In the genomic region with DNA sequence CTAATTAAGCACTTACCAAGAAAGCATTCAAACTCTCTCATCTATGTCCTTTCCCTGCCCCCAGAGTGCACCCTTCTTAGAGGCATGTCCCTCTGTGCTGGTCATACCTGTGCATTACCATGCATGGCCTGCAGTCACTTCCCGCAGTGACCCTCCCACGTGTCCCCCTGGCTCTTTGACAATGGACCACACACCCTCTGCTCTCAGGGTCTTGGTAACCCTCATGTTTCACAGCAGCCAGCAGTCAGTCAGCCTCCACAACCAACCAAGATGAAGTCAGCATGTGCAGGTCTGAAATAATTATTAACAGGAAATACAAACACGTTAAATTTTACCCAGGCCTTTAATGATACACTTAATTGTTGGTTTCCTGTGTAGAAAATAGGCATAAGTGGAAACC, we compare ENCODE assay signal across 19 cellular contexts. TPM values are rescaled to one million over a fixed set of nuclear protein-coding genes. Genes with fewer than 3 reads are reported as not detected.
A peak's percentile ranks its signal among the peaks of the same experiment; 100 is the strongest.
DNase-seq lines count a peak whose midpoint lies in the region; ATAC-seq and TF ChIP-seq lines count a peak whose summit lies in the region.
"Had no signal": no experiment of that assay in that cellular context is flagged by ENCODE, and none has a peak within 500 bp of the region (broad histone marks: within the 10 kb centered on the region; RNA-seq: fewer than 3 reads in every experiment).

No MANE protein-coding gene starts in this region.

- H3K79me2 ChIP-seq in DOHH2 (ENCODE audit: control insufficient read depth, low read length), result no peaks in the 10 kb centered on the region

- H3K27ac ChIP-seq in CD4-positive, CD25-positive, alpha-beta regulatory T cell (ENCODE audit: insufficient read depth, low read length, poor library complexity, severe bottlenecking), result peak overlapping the region; percentile 80
- H3K27ac ChIP-seq in DOHH2 (ENCODE audit: low read depth, low read length) (no peak overlapping the region), left lung (no peak overlapping the region)
- H3K27ac ChIP-seq: vagina had no signal

- H3K36me3 ChIP-seq in CD4-positive, CD25-positive, alpha-beta regulatory T cell (ENCODE audit: control insufficient read depth, insufficient read depth, low read length), result no peaks in the 10 kb centered on the region
- no peaks in the 10 kb centered on the region for H3K36me3 ChIP-seq in DOHH2 (ENCODE audit: control insufficient read depth, low read length)
- no peaks in the 10 kb centered on the region for H3K36me3 ChIP-seq in left lung
- H3K36me3 ChIP-seq: HAP-1, vagina had no signal

- H3K4me1 Mint-ChIP-seq in CD4-positive, CD25-positive, alpha-beta regulatory T cell, result peaks cover 33 to 63% (median 44%) of the 10 kb centered on the region in 4 donors

- H3K9me3 Mint-ChIP-seq in CD4-positive, CD25-positive, alpha-beta regulatory T cell, result peaks cover 0 to 16% (median 2%) of the 10 kb centered on the region in 7 donors

- H3K4me3 ChIP-seq in CD4-positive, CD25-positive, alpha-beta regulatory T cell (ENCODE audit: low read depth, low read length), result peak overlapping the region; percentile 61
- H3K4me3 ChIP-seq in DOHH2 (ENCODE audit: low read length) (no peak overlapping the region), left lung (no peak overlapping the region)
- H3K4me3 ChIP-seq: HAP-1, vagina had no signal

- H3K27ac Mint-ChIP-seq in CD4-positive, CD25-positive, alpha-beta regulatory T cell, result peak overlapping the region; percentile 95 to 98 (median 95)

- TF ChIP-seq CTCF in DOHH2 (IDR thresholded peaks at IDR 0.05; ENCODE audit: low read depth, low read length, poor library complexity, severe bottlenecking) (no peak), left lung (IDR thresholded peaks at IDR 0.05) (no peak)

- H3K27me3 ChIP-seq in CD4-positive, CD25-positive, alpha-beta regulatory T cell (ENCODE audit: control insufficient read depth, insufficient read depth, low read length), result no peaks in the 10 kb centered on the region
- H3K27me3 ChIP-seq in DOHH2 (ENCODE audit: control insufficient read depth, low read length), result no peaks in the 10 kb centered on the region
- no peaks in the 10 kb centered on the region for H3K27me3 ChIP-seq in left lung
- H3K27me3 ChIP-seq: vagina had no signal

- no peaks in the 10 kb centered on the region for H4K20me1 ChIP-seq in DOHH2 (ENCODE audit: control insufficient read depth, insufficient read depth, low read depth, low read length)

- ATAC-seq in CD4-positive, CD25-positive, alpha-beta regulatory T cell (ENCODE audit: low read depth in 2 of 2), result no peak
- ATAC-seq in left lung (peak; percentile 43), GM19324 (IDR thresholded peaks at IDR 0.05; ENCODE audit: low FRiP score, unreplicated experiment) (no peak)
- ATAC-seq: left ventricle myocardium superior had no signal

- peaks cover 43% of the 10 kb centered on the region for H3K4me1 ChIP-seq in CD4-positive, CD25-positive, alpha-beta regulatory T cell (ENCODE audit: control insufficient read depth, insufficient read depth, low read length, poor library complexity, severe bottlenecking)
- peaks cover 15% of the 10 kb centered on the region for H3K4me1 ChIP-seq in DOHH2 (ENCODE audit: control insufficient read depth, low read length)
- H3K4me1 ChIP-seq in left lung, result peaks cover 0 to 14% of the 10 kb centered on the region in 2 donors
- H3K4me1 ChIP-seq: HAP-1 had no signal

- H3K4me2 ChIP-seq in DOHH2 (ENCODE audit: low read length), result peak overlapping the region; percentile 18; the same call in 1 of the 2 replicates

- no peak for DNase-seq in CD4-positive, CD25-positive, alpha-beta regulatory T cell
- DNase-seq in RPMI8226 (peak; percentile 48), left lung (no peak), dedifferentiated amniotic fluid mesenchymal stem cell (ENCODE audit: extremely low spot score) (no peak), D341Med (ENCODE audit: low spot score) (no peak)
- DNase-seq: activated CD4-positive, alpha-beta T cell treated with anti-CD3 and anti-CD28 coated beads, Interleukin-2, amount 50 U/mL, for 1 hour; cerebellar nuclear complex; Kasumi-1; left ventricle myocardium superior; NCI-H187 treated with DMSO at 0.1 percent for 48 hours; NCI-H774; stimulated activated CD4-positive, alpha-beta T cell treated with anti-CD3 and anti-CD28 coated beads, Interleukin-2, amount 100 ng/mL, for 24 hours; T-helper 9 cell had no signal

- H3K4me3 Mint-ChIP-seq in CD4-positive, CD25-positive, alpha-beta regulatory T cell, result peak overlapping the region; percentile 52 to 71 (median 62)

- H3F3A ChIP-seq in DOHH2 (ENCODE audit: control insufficient read depth, insufficient read depth), result no peaks in the 10 kb centered on the region

- intact Hi-C loops in left lung (cut with DNase I), result no loop called here

- H3K27me3 Mint-ChIP-seq in CD4-positive, CD25-positive, alpha-beta regulatory T cell, result no peaks in the 10 kb centered on the region

- H3K36me3 Mint-ChIP-seq in CD4-positive, CD25-positive, alpha-beta regulatory T cell, result no peaks in the 10 kb centered on the region

- peaks cover 0 to 3% of the 10 kb centered on the region in 2 experiments for H3K9me3 ChIP-seq in CD4-positive, CD25-positive, alpha-beta regulatory T cell (ENCODE audit: control insufficient read depth in 2 of 2, low read length in 2 of 2)
- 0 out of 2 replicates have a peak, but pooled peaks cover 3% of the 10 kb centered on the region for H3K9me3 ChIP-seq in DOHH2 (ENCODE audit: control insufficient read depth, insufficient read depth, low read length)
- peaks cover 0 to 7% of the 10 kb centered on the region in 2 donors for H3K9me3 ChIP-seq in left lung
- H3K9me3 ChIP-seq: HAP-1, vagina had no signal

- H3K9me2 ChIP-seq in DOHH2 (replicated peaks; ENCODE audit: control insufficient read depth, low read length), result no peaks in the 10 kb centered on the region

RNA-seq across cellular contexts. Expression of a gene that starts 10.1 kb away (rescaled TPM):
- not detected for total RNA-seq in CD4-positive, CD25-positive, alpha-beta regulatory T cell
- polyA plus RNA-seq in CD4-positive, CD25-positive, alpha-beta regulatory T cell, result not detected
- total RNA-seq in left lung, result not detected
- total RNA-seq: epithelial cell of proximal tubule, left ventricle myocardium superior, RPMI7951 had no signal

RNA-seq across cellular contexts. Expression of a gene that starts 25.0 kb away (rescaled TPM):
- not detected for total RNA-seq in CD4-positive, CD25-positive, alpha-beta regulatory T cell
- polyA plus RNA-seq in CD4-positive, CD25-positive, alpha-beta regulatory T cell, result not detected
- not detected for total RNA-seq in left lung
- total RNA-seq: epithelial cell of proximal tubule, left ventricle myocardium superior, RPMI7951, vagina had no signal

RNA-seq across cellular contexts. Expression of a gene that starts 29.1 kb away (rescaled TPM):
- not detected for total RNA-seq in CD4-positive, CD25-positive, alpha-beta regulatory T cell
- not detected for polyA plus RNA-seq in CD4-positive, CD25-positive, alpha-beta regulatory T cell
- total RNA-seq in left lung, result not detected
- total RNA-seq: left ventricle myocardium superior, vagina had no signal

RNA-seq across cellular contexts. Expression of a gene that starts 31.4 kb away (rescaled TPM):
- total RNA-seq in CD4-positive, CD25-positive, alpha-beta regulatory T cell, result 0.42 TPM
- polyA plus RNA-seq in CD4-positive, CD25-positive, alpha-beta regulatory T cell, result under 1 TPM in 1 of 4 donors, not detected in 3; 0.17 TPM
- total RNA-seq in left lung, result not detected
- total RNA-seq: epithelial cell of proximal tubule, left ventricle myocardium superior, RPMI7951, vagina had no signal

RNA-seq across cellular contexts. Expression of a gene that starts 37.8 kb away (rescaled TPM):
- total RNA-seq in CD4-positive, CD25-positive, alpha-beta regulatory T cell, result not detected
- polyA plus RNA-seq in CD4-positive, CD25-positive, alpha-beta regulatory T cell, result under 1 TPM in 1 of 4 donors, not detected in 3; 0.63 TPM
- total RNA-seq in left lung, result not detected
- total RNA-seq: epithelial cell of proximal tubule, left ventricle myocardium superior, RPMI7951, vagina had no signal
